In genomic region chr3:125008766-125009165, GRCh38 we compare ENCODE assay signal across 22 cellular contexts. TPM values are rescaled to one million over a fixed set of nuclear protein-coding genes. Genes with fewer than 3 reads are reported as not detected.
DNase-seq lines count a peak whose midpoint lies in the region; ATAC-seq and TF ChIP-seq lines count a peak whose summit lies in the region.
"Had no signal": no experiment of that assay in that cellular context is flagged by ENCODE, and none has a peak within 500 bp of the region (broad histone marks: within the 10 kb centered on the region; RNA-seq: fewer than 3 reads in every experiment).

No MANE protein-coding gene starts in this region.

- H3K4me1 ChIP-seq in psoas muscle (peaks cover 26% of the 10 kb centered on the region), mesendoderm (ENCODE audit: control insufficient read depth, low read depth, low read length) (no peaks in the 10 kb centered on the region)
- H3K4me1 ChIP-seq: BE2C had no signal

- H2BK15ac ChIP-seq in mesendoderm (replicated peaks; ENCODE audit: low read depth): no peak overlapping the region

- H3K4me3 ChIP-seq in WERI-Rb-1 (ENCODE audit: low read depth, low read length) (no peak overlapping the region), psoas muscle (no peak overlapping the region), mesendoderm (ENCODE audit: low read length) (no peak overlapping the region)
- H3K4me3 ChIP-seq: BLaER1 treated with 17β-estradiol and CSF1 and Interleukin-3, amounts not matched to agents 10 nM and 100 nM; GM12878; GM23338 had no signal

- 72 to 85% (median 83%) methylated on average over 4 of the region's 4 CpGs for WGBS in psoas muscle, 3 donors
- WGBS in mesendoderm (ENCODE audit: extremely low coverage, insufficient coverage, low lambda C conversion rate): no CpG with 5 or more reads among the region's 4 CpGs

- no peak overlapping the region for H4K5ac ChIP-seq in mesendoderm (ENCODE audit: low read length)

- no peak overlapping the region for H2BK5ac ChIP-seq in mesendoderm (ENCODE audit: low read length)

- H3K18ac ChIP-seq in mesendoderm (ENCODE audit: low read length): no peak overlapping the region

- H2AK5ac ChIP-seq in mesendoderm (ENCODE audit: low read length): no peak overlapping the region

- H3K9me3 ChIP-seq in WERI-Rb-1 (ENCODE audit: severe bottlenecking) (no peaks in the 10 kb centered on the region), psoas muscle (no peaks in the 10 kb centered on the region)
- H3K9me3 ChIP-seq: BE2C; BLaER1 treated with 17β-estradiol and CSF1 and Interleukin-3, amounts not matched to agents 10 nM and 100 nM had no signal

- TF ChIP-seq CTCF in WERI-Rb-1 (IDR thresholded peaks at IDR 0.05; ENCODE audit: low read depth, low read length): no peak
- no peak for TF ChIP-seq CTCF in psoas muscle (IDR thresholded peaks at IDR 0.05)

- no peak overlapping the region for H3K23ac ChIP-seq in mesendoderm (ENCODE audit: low read length)

- CTCF ChIA-PET in activated naive CD4-positive, alpha-beta T cell treated with anti-CD3 and anti-CD28 coated beads, Interleukin-2, amount 10 ng/mL, durations not matched to agents 7 days and 5 days (lab: Charles Lee): no interaction called here

- no peak overlapping the region for H2BK120ac ChIP-seq in mesendoderm (ENCODE audit: low read depth, low read length)

- H3K27ac ChIP-seq in WERI-Rb-1: peak overlapping the region; percentile 49
- no peak overlapping the region for H3K27ac ChIP-seq in psoas muscle
- H3K27ac ChIP-seq in mesendoderm (ENCODE audit: low read depth, low read length): no peak overlapping the region
- H3K27ac ChIP-seq: 22Rv1; BLaER1 treated with 17β-estradiol and CSF1 and Interleukin-3, amounts not matched to agents 10 nM and 100 nM had no signal

- peaks cover 95% of the 10 kb centered on the region for H3K36me3 ChIP-seq in WERI-Rb-1
- peaks cover 3 to 85% of the 10 kb centered on the region in 2 donors for H3K36me3 ChIP-seq in psoas muscle (ENCODE audit: insufficient read depth in 1 of 2, low read depth in 1 of 2)
- peaks cover 28% of the 10 kb centered on the region for H3K36me3 ChIP-seq in mesendoderm (ENCODE audit: control insufficient read depth, insufficient read depth, low read length)

- no peak overlapping the region for H3K4me2 ChIP-seq in mesendoderm (ENCODE audit: low read length)
- H3K4me2 ChIP-seq: BLaER1 treated with 17β-estradiol and CSF1 and Interleukin-3, amounts not matched to agents 10 nM and 100 nM; GM23338 had no signal

- no peak overlapping the region for H3K4ac ChIP-seq in mesendoderm (ENCODE audit: low read depth, low read length)

- no peak overlapping the region for H3K9ac ChIP-seq in mesendoderm (ENCODE audit: low read length)
- H3K9ac ChIP-seq: BLaER1 treated with 17β-estradiol and CSF1 and Interleukin-3, amounts not matched to agents 10 nM and 100 nM had no signal

- H3K4me1 Mint-ChIP-seq in activated naive CD4-positive, alpha-beta T cell treated with anti-CD3 and anti-CD28 coated beads, Interleukin-2, amount 10 ng/mL, durations not matched to agents 7 days and 5 days: peaks cover 28% of the 10 kb centered on the region

- intact Hi-C loops in psoas muscle (cut with DNase I): loop anchor here in 1 of 2 donors (5.0 kb wide), 1 partner anchor 34 kb away; no protein-coding TSS in a partner anchor

- no peaks in the 10 kb centered on the region for H3K27me3 Mint-ChIP-seq in activated naive CD4-positive, alpha-beta T cell treated with anti-CD3 and anti-CD28 coated beads, Interleukin-2, amount 10 ng/mL, durations not matched to agents 7 days and 5 days
- H3K27me3 Mint-ChIP-seq: CD4-positive, alpha-beta T cell; CD8-positive, alpha-beta memory T cell had no signal

- DNase-seq in activated naive CD4-positive, alpha-beta T cell treated with anti-CD3 and anti-CD28 coated beads, Interleukin-2, amount 10 ng/mL, durations not matched to agents 7 days and 5 days: no peak
- DNase-seq in activated naive CD4-positive, alpha-beta T cell treated with anti-CD3 and anti-CD28 coated beads, Interleukin-2, amount 50 U/mL, for 72 hours (ENCODE audit: low spot score in 2 of 2): no peak
- DNase-seq in WERI-Rb-1 (no peak), left lobe of liver (ENCODE audit: low spot score) (no peak), renal cortical epithelial cell (ENCODE audit: low read depth) (peak; percentile 31), psoas muscle (no peak), mesendoderm (no peak)
- DNase-seq: BE2C; CD4-positive, alpha-beta T cell; CD8-positive, alpha-beta memory T cell; DMS 273 treated with DMSO at 0.1 percent for 48 hours; DMS79; EL; GDM1; H9 had no signal

- peaks cover 3% of the 10 kb centered on the region for H3K79me1 ChIP-seq in mesendoderm (ENCODE audit: low read length)

- H3K79me2 ChIP-seq in mesendoderm (ENCODE audit: control insufficient read depth, insufficient read depth, low read length): no peaks in the 10 kb centered on the region

- H3K4me3 Mint-ChIP-seq in activated naive CD4-positive, alpha-beta T cell treated with anti-CD3 and anti-CD28 coated beads, Interleukin-2, amount 10 ng/mL, durations not matched to agents 7 days and 5 days: no peak overlapping the region
- H3K4me3 Mint-ChIP-seq: CD14-positive monocyte; CD4-positive, alpha-beta T cell; CD8-positive, alpha-beta memory T cell; GM23338; H9 had no signal

- peak overlapping the region; percentile 26 for H3K27ac Mint-ChIP-seq in activated naive CD4-positive, alpha-beta T cell treated with anti-CD3 and anti-CD28 coated beads, Interleukin-2, amount 10 ng/mL, durations not matched to agents 7 days and 5 days
- H3K27ac Mint-ChIP-seq in activated naive CD4-positive, alpha-beta T cell treated with anti-CD3 and anti-CD28 coated beads, Interleukin-2, amount 50 U/mL, for 72 hours: no peak overlapping the region
- H3K27ac Mint-ChIP-seq: CD14-positive monocyte; CD4-positive, alpha-beta T cell; CD8-positive, alpha-beta memory T cell; GM23338 had no signal

- H4K8ac ChIP-seq in mesendoderm (ENCODE audit: low read depth, low read length): no peak overlapping the region

- no peaks in the 10 kb centered on the region for H3K9me3 Mint-ChIP-seq in activated naive CD4-positive, alpha-beta T cell treated with anti-CD3 and anti-CD28 coated beads, Interleukin-2, amount 10 ng/mL, durations not matched to agents 7 days and 5 days
- no peaks in the 10 kb centered on the region for H3K9me3 Mint-ChIP-seq in activated naive CD4-positive, alpha-beta T cell treated with anti-CD3 and anti-CD28 coated beads, Interleukin-2, amount 50 U/mL, for 72 hours
- H3K9me3 Mint-ChIP-seq: CD4-positive, alpha-beta T cell; CD8-positive, alpha-beta memory T cell; GM23338; H9 had no signal

- ATAC-seq in activated naive CD4-positive, alpha-beta T cell treated with anti-CD3 and anti-CD28 coated beads, Interleukin-2, amount 50 U/mL, for 72 hours: no peak
- peak; percentile 54 for ATAC-seq in left lobe of liver
- no peak for ATAC-seq in GM21825 (IDR thresholded peaks at IDR 0.05; ENCODE audit: unreplicated experiment)
- ATAC-seq in psoas muscle: no peak
- ATAC-seq: GM12878, GM23338, HCT116 had no signal

- peaks cover 81% of the 10 kb centered on the region for H3K36me3 Mint-ChIP-seq in activated naive CD4-positive, alpha-beta T cell treated with anti-CD3 and anti-CD28 coated beads, Interleukin-2, amount 10 ng/mL, durations not matched to agents 7 days and 5 days
- H3K36me3 Mint-ChIP-seq in activated naive CD4-positive, alpha-beta T cell treated with anti-CD3 and anti-CD28 coated beads, Interleukin-2, amount 50 U/mL, for 72 hours: peaks cover 16 to 17% of the 10 kb centered on the region in 2 donors

- no peaks in the 10 kb centered on the region for H3K27me3 ChIP-seq in WERI-Rb-1 (ENCODE audit: insufficient read depth, low read depth, severe bottlenecking)
- no peaks in the 10 kb centered on the region for H3K27me3 ChIP-seq in psoas muscle (ENCODE audit: insufficient read depth in 3 of 3, low read length in 2 of 3)
- H3K27me3 ChIP-seq in mesendoderm (ENCODE audit: insufficient read depth, low read length, poor library complexity): no peaks in the 10 kb centered on the region
- H3K27me3 ChIP-seq: BE2C; BLaER1 treated with 17β-estradiol and CSF1 and Interleukin-3, amounts not matched to agents 10 nM and 100 nM had no signal

- H3K56ac ChIP-seq in mesendoderm (ENCODE audit: low read length): no peak overlapping the region

RNA-seq across cellular contexts. Expression of gene HEG1, which starts 47.0 kb away (rescaled TPM):
- total RNA-seq in activated naive CD4-positive, alpha-beta T cell treated with anti-CD3 and anti-CD28 coated beads, Interleukin-2, amount 50 U/mL, for 72 hours: 10 to 100 TPM in 1 of 2 donors, 1 to 10 TPM in 1; 9.8 to 13.9 TPM
- total RNA-seq in left lobe of liver (5.4 TPM), renal cortical epithelial cell (18.1 and 97.1 TPM in 2 replicates), psoas muscle (10 to 100 TPM; 11.7 to 38.7 (median 17.5) TPM)
- polyA plus RNA-seq in psoas muscle: 1 to 10 TPM; 3.2 to 6.4 (median 4.5) TPM
- 36.8 TPM for polyA plus RNA-seq in mesendoderm (2013, experiment 1 of 2)
- polyA plus RNA-seq in mesendoderm (2013, experiment 2 of 2): 35.1 TPM
